Comparison of ENCODE assay signal across 8 cellular contexts in genomic region chr7:38263236-38263635, GRCh38.
DNase-seq lines count a peak whose midpoint lies in the region; ATAC-seq, FAIRE-seq and TF ChIP-seq lines count a peak whose summit lies in the region.
"Not testable (repeated sequence)": the region's sequence is repeated elsewhere in the genome, so short reads cannot be mapped to it uniquely, and the experiment has no call there.

No MANE protein-coding gene starts in this region.

- not testable (repeated sequence) for H4K20me1 ChIP-seq in K562 (replicated peaks; ENCODE audit: control insufficient read depth, insufficient read depth, low read length)

- H3K9me3 ChIP-seq in CD8-positive, alpha-beta T cell (ENCODE audit: low read length); K562 (replicated peaks; ENCODE audit: control insufficient read depth, insufficient read depth, low read depth, low read length): not testable (repeated sequence)

- DNase-seq in CD8-positive, alpha-beta T cell; activated CD8-positive, alpha-beta memory T cell treated with anti-CD3 and anti-CD28 coated beads, Interleukin-2, amount 10 ng/mL, durations not matched to agents 7 days and 5 days; K562 (ENCODE audit: extremely low read depth in 1 of 4, low spot score in 3 of 4); immature natural killer cell; nephron progenitor cell: not testable (repeated sequence)
- DNase-seq in NCI-H1048 (lab: John Stamatoyannopoulos, UW) (peak; percentile 4), OCI-M1 (lab: John Stamatoyannopoulos, UW) (peak; percentile 8), superior temporal gyrus (ENCODE audit: extremely low spot score) (peak; percentile 17)

- not testable (repeated sequence) for H3K4me3 ChIP-seq in CD8-positive, alpha-beta T cell (ENCODE audit: low read depth, low read length); K562

- WGBS in K562 (ENCODE audit: insufficient coverage, low coverage, missing lambda C conversion rate) = 22% methylated on average over 1 of the region's 1 CpG

- POLR2A ChIA-PET in CD8-positive, alpha-beta T cell (lab: Charles Lee) = not testable (repeated sequence)
- POLR2A ChIA-PET in K562 (lab: Yijun Ruan, JAX) = interaction anchor here (1.6 kb wide), 1 partner anchor 11 kb away, joined by 6 read pairs; the partner anchor contains the start of gene TARP

- H3K36me3 ChIP-seq in CD8-positive, alpha-beta T cell (ENCODE audit: insufficient read depth, low read length); K562 (ENCODE audit: control insufficient read depth, insufficient read depth, low read length): not testable (repeated sequence)

- H3K27me3 ChIP-seq in CD8-positive, alpha-beta T cell (ENCODE audit: insufficient read depth, low read length); K562 (ENCODE audit: control insufficient read depth in 2 of 2, insufficient read depth in 2 of 2, low read length in 2 of 2): not testable (repeated sequence)

- CTCF ChIA-PET in CD8-positive, alpha-beta T cell (lab: Charles Lee) = interaction anchor here (0.8 kb wide), 1 partner anchor 48 kb away, joined by 3 read pairs; no protein-coding TSS in a partner anchor
- CTCF ChIA-PET in activated CD8-positive, alpha-beta memory T cell treated with anti-CD3 and anti-CD28 coated beads, Interleukin-2, amount 10 ng/mL, durations not matched to agents 7 days and 5 days (lab: Charles Lee); K562 (lab: Yijun Ruan, JAX; ENCODE audit: low intra/inter-chr PET ratio): not testable (repeated sequence)

- not testable (repeated sequence) for TF ChIP-seq POLR2A in K562 (conservative IDR thresholded peaks at IDR 0.05)

- H3K4me1 Mint-ChIP-seq in CD8-positive, alpha-beta T cell (ENCODE audit: low read depth) = not testable (repeated sequence)
- H3K4me1 Mint-ChIP-seq in activated CD8-positive, alpha-beta memory T cell treated with anti-CD3 and anti-CD28 coated beads, Interleukin-2, amount 10 ng/mL, durations not matched to agents 7 days and 5 days = peaks cover 15% of the 10 kb centered on the region
- peaks cover 85 to 94% of the 10 kb centered on the region in 2 donors for H3K4me1 Mint-ChIP-seq in immature natural killer cell
- H3K4me1 Mint-ChIP-seq in nephron progenitor cell = peaks cover 61% of the 10 kb centered on the region

- H3K27me3 Mint-ChIP-seq in CD8-positive, alpha-beta T cell (ENCODE audit: low read depth); activated CD8-positive, alpha-beta memory T cell treated with anti-CD3 and anti-CD28 coated beads, Interleukin-2, amount 10 ng/mL, durations not matched to agents 7 days and 5 days; nephron progenitor cell (ENCODE audit: low read depth, poor library complexity): not testable (repeated sequence)
- H3K27me3 Mint-ChIP-seq in immature natural killer cell (ENCODE audit: low read depth in 3 of 3) = peaks cover 1 to 21% (median 6%) of the 10 kb centered on the region in 3 donors

- H3K79me2 ChIP-seq in K562 (ENCODE audit: control insufficient read depth, insufficient read depth, low read length) = not testable (repeated sequence)

- BruUV-seq in K562 (replicated peaks; lab: Mats Ljungman, UMichigan) = not testable (repeated sequence)

- TF ChIP-seq EP300 in K562 (IDR thresholded peaks at IDR 0.05; ENCODE audit: low read length) = not testable (repeated sequence)

- H3K27ac ChIP-seq in CD8-positive, alpha-beta T cell (ENCODE audit: low read depth, low read length); K562 (ENCODE audit: extremely low read depth, low read depth, low read length): not testable (repeated sequence)

- intact Hi-C loops in CD8-positive, alpha-beta T cell (cut with DNase I, micrococcal nuclease); K562 (cut with micrococcal nuclease): not testable (repeated sequence)

- H3K4me2 ChIP-seq in K562 (ENCODE audit: insufficient read depth, low read length) = not testable (repeated sequence)

- H3K4me1 ChIP-seq in CD8-positive, alpha-beta T cell (ENCODE audit: insufficient read depth, low read length); K562 (replicated peaks in 1 of 2; ENCODE audit: control insufficient read depth in 2 of 2, insufficient read depth in 2 of 2, low read length in 2 of 2): not testable (repeated sequence)

- TF ChIP-seq RAD21 in K562 (CRISPR knock-in tag; conservative IDR thresholded peaks at IDR 0.05 in 1 of 2, IDR thresholded peaks at IDR 0.05 in 1 of 2) = not testable (repeated sequence)

- 0 out of 2 replicates have a peak overlapping the region, but pooled peaks have one; percentile 54 for H2AFZ ChIP-seq in K562 (ENCODE audit: low read depth, low read length)

- not testable (repeated sequence) for FAIRE-seq in K562 (lab: Jason Lieb, UNC)

- TF ChIP-seq CTCF in CD8-positive, alpha-beta T cell (IDR thresholded peaks at IDR 0.05); K562 (IDR thresholded peaks at IDR 0.05 in 2 of 3, conservative IDR thresholded peaks at IDR 0.05 in 1 of 3; ENCODE audit: insufficient read depth in 2 of 3, low read depth in 1 of 3, low read length in 3 of 3); nephron progenitor cell (IDR thresholded peaks at IDR 0.05): not testable (repeated sequence)

- not testable (repeated sequence) for H3K9me3 Mint-ChIP-seq in CD8-positive, alpha-beta T cell; activated CD8-positive, alpha-beta memory T cell treated with anti-CD3 and anti-CD28 coated beads, Interleukin-2, amount 10 ng/mL, durations not matched to agents 7 days and 5 days (ENCODE audit: low read depth); immature natural killer cell; nephron progenitor cell

- not testable (repeated sequence) for ATAC-seq in CD8-positive, alpha-beta T cell; activated CD8-positive, alpha-beta memory T cell treated with anti-CD3 and anti-CD28 coated beads, Interleukin-2, amount 10 ng/mL, durations not matched to agents 7 days and 5 days; K562

- in situ Hi-C loops in K562 (cut with MboI) = not testable (repeated sequence)

- H3K27ac Mint-ChIP-seq in CD8-positive, alpha-beta T cell = not testable (repeated sequence)
- H3K27ac Mint-ChIP-seq in activated CD8-positive, alpha-beta memory T cell treated with anti-CD3 and anti-CD28 coated beads, Interleukin-2, amount 10 ng/mL, durations not matched to agents 7 days and 5 days = peak overlapping the region; percentile 83
- peak overlapping the region; percentile 90 to 98 (median 96) for H3K27ac Mint-ChIP-seq in immature natural killer cell
- H3K27ac Mint-ChIP-seq in nephron progenitor cell = peak overlapping the region; percentile 97

- H3K9me1 ChIP-seq in K562 (ENCODE audit: control insufficient read depth, insufficient read depth, low read length) = not testable (repeated sequence)

- H3K4me3 Mint-ChIP-seq in CD8-positive, alpha-beta T cell = peak overlapping the region; percentile 22
- H3K4me3 Mint-ChIP-seq in activated CD8-positive, alpha-beta memory T cell treated with anti-CD3 and anti-CD28 coated beads, Interleukin-2, amount 10 ng/mL, durations not matched to agents 7 days and 5 days = peak overlapping the region; percentile 71
- peak overlapping the region; percentile 56 to 76 (median 66) for H3K4me3 Mint-ChIP-seq in immature natural killer cell
- peak overlapping the region; percentile 38 for H3K4me3 Mint-ChIP-seq in nephron progenitor cell

- H3K9ac ChIP-seq in K562 (ENCODE audit: insufficient read depth in 1 of 2, low read depth in 2 of 2, low read length in 2 of 2) = not testable (repeated sequence)

- H3K36me3 Mint-ChIP-seq in CD8-positive, alpha-beta T cell = peaks cover 18% of the 10 kb centered on the region
- H3K36me3 Mint-ChIP-seq in activated CD8-positive, alpha-beta memory T cell treated with anti-CD3 and anti-CD28 coated beads, Interleukin-2, amount 10 ng/mL, durations not matched to agents 7 days and 5 days = peaks cover 44% of the 10 kb centered on the region
- peaks cover 60 to 68% (median 65%) of the 10 kb centered on the region in 3 donors for H3K36me3 Mint-ChIP-seq in immature natural killer cell
- not testable (repeated sequence) for H3K36me3 Mint-ChIP-seq in nephron progenitor cell (ENCODE audit: low read depth)

TF ChIP-seq in K562, 482 proteins besides CTCF, POLR2A, EP300 and RAD21:
- 0 out of 2 replicates have a peak, but pooled peaks have one; percentile 4 for TF ChIP-seq MAFG (tag; conservative IDR thresholded peaks at IDR 0.05)
